In genomic region chr5:116865651-116866050, GRCh38 we compare ENCODE assay signal across 27 cellular contexts.
"Had no signal": no experiment of that assay in that cellular context is flagged by ENCODE, and none has a peak within 500 bp of the region (broad histone marks: within the 10 kb centered on the region; RNA-seq: fewer than 3 reads in every experiment).

No MANE protein-coding gene starts in this region.

- H3K27me3 ChIP-seq: brain microvascular endothelial cell, dorsolateral prefrontal cortex, gastroesophageal sphincter, upper lobe of left lung had no signal

- H3K27ac Mint-ChIP-seq: activated CD4-positive, alpha-beta memory T cell treated with anti-CD3 and anti-CD28 coated beads for 36 hours; activated T-helper 1 cell treated with anti-CD3 and anti-CD28 coated beads, Interleukin-12 subunit alpha, Interleukin-12 subunit beta, Interleukin-2, Interleukin-4 antibody, amounts not matched to agents 30 ng/mL and 10 ng/mL and 1 ng/mL, durations not matched to agents 14 hours and 24 hours and 36 hours; natural killer cell; T-helper 1 cell treated with Interleukin-12 subunit alpha and Interleukin-12 subunit beta and Interleukin-4 antibody, amounts not matched to agents 30 μg/mL and 1 μg/mL, for 36 hours had no signal

- H3K9me3 ChIP-seq: gastroesophageal sphincter, lower lobe of right lung, upper lobe of left lung had no signal

- H3K27ac ChIP-seq: brain microvascular endothelial cell, coronary artery, dorsolateral prefrontal cortex, gastroesophageal sphincter, left lung, lower lobe of right lung, upper lobe of left lung, VCaP had no signal

- ATAC-seq: activated CD4-positive, CD25-positive, alpha-beta regulatory T cell treated with anti-CD3 and anti-CD28 coated beads, Interleukin-2, amount 50 U/mL, for 24 hours; gastroesophageal sphincter; left lung; lower lobe of right lung; natural killer cell; right cardiac atrium; stimulated activated naive CD8-positive, alpha-beta T cell treated with anti-CD3 and anti-CD28 coated beads, Interleukin-15, Interleukin-2, amounts not matched to agents 100 U/mL and 50 U/mL, for 24 hours had no signal

- H3K9me3 Mint-ChIP-seq: activated T-helper 1 cell treated with anti-CD3 and anti-CD28 coated beads, Interleukin-12 subunit alpha, Interleukin-12 subunit beta, Interleukin-2, Interleukin-4 antibody, amounts not matched to agents 30 ng/mL and 10 ng/mL and 1 ng/mL, durations not matched to agents 14 hours and 24 hours and 36 hours; T-helper 1 cell treated with Interleukin-12 subunit alpha and Interleukin-12 subunit beta and Interleukin-4 antibody, amounts not matched to agents 30 μg/mL and 1 μg/mL, for 36 hours had no signal

- H3K4me1 ChIP-seq: gastroesophageal sphincter, left lung, lower lobe of right lung, upper lobe of left lung had no signal

- H3K4me1 Mint-ChIP-seq: natural killer cell had no signal

- H3K4me3 Mint-ChIP-seq: activated CD4-positive, alpha-beta memory T cell treated with anti-CD3 and anti-CD28 coated beads for 36 hours; activated T-helper 1 cell treated with anti-CD3 and anti-CD28 coated beads, Interleukin-12 subunit alpha, Interleukin-12 subunit beta, Interleukin-2, Interleukin-4 antibody, amounts not matched to agents 30 ng/mL and 10 ng/mL and 1 ng/mL, durations not matched to agents 14 hours and 24 hours and 36 hours; natural killer cell; T-helper 1 cell treated with Interleukin-12 subunit alpha and Interleukin-12 subunit beta and Interleukin-4 antibody, amounts not matched to agents 30 μg/mL and 1 μg/mL, for 36 hours had no signal

- H3K36me3 ChIP-seq: brain microvascular endothelial cell, gastroesophageal sphincter, left lung, lower lobe of right lung, upper lobe of left lung had no signal

- H3K4me3 ChIP-seq: coronary artery, dorsolateral prefrontal cortex, gastroesophageal sphincter, left lung, lower lobe of right lung, upper lobe of left lung had no signal

- H3K36me3 Mint-ChIP-seq: activated CD4-positive, alpha-beta memory T cell treated with anti-CD3 and anti-CD28 coated beads for 36 hours; natural killer cell had no signal

- DNase-seq: activated CD4-positive, alpha-beta memory T cell treated with anti-CD3 and anti-CD28 coated beads for 36 hours; activated CD4-positive, alpha-beta T cell treated with anti-CD3 and anti-CD28 coated beads for 48 hours; activated CD8-positive, alpha-beta memory T cell treated with anti-CD3 and anti-CD28 coated beads, Interleukin-2, amount 50 U/mL, for 4 hours; activated effector memory CD4-positive, alpha-beta T cell treated with anti-CD3 and anti-CD28 coated beads, Interleukin-2, amount 50 U/mL, for 16 hours; activated naive CD4-positive, alpha-beta T cell treated with anti-CD3 and anti-CD28 coated beads, Interleukin-2, amount 50 U/mL, for 16 hours; activated T-cell treated with anti-CD3 and anti-CD28 coated beads, Interleukin-2, amount 50 U/mL, for 1 hour; amniotic stem cell; brain microvascular endothelial cell; dorsolateral prefrontal cortex; effector memory CD4-positive, alpha-beta T cell; hippocampal formation; left lung; lower lobe of right lung; mesenchymal stem cell; natural killer cell; posterior cingulate gyrus; right cardiac atrium; stimulated activated CD4-positive, alpha-beta T cell treated with anti-CD3 and anti-CD28 coated beads, Interleukin-4, amount 100 ng/mL, for 1 hour; stimulated activated naive CD8-positive, alpha-beta T cell treated with anti-CD3 and anti-CD28 coated beads, Interleukin-15, Interleukin-2, amounts not matched to agents 100 U/mL and 50 U/mL, for 24 hours; T-helper 9 cell; upper lobe of left lung had no signal
